ENCODE assay signal across 22 cellular contexts in genomic region chr4:152099061-152099425, GRCh38.
DNase-seq lines count a peak whose midpoint lies in the region; ATAC-seq, FAIRE-seq and TF ChIP-seq lines count a peak whose summit lies in the region.
"Had no signal": no experiment of that assay in that cellular context is flagged by ENCODE, and none has a peak within 500 bp of the region (broad histone marks: within the 10 kb centered on the region; RNA-seq: fewer than 3 reads in every experiment).

No MANE protein-coding gene starts in this region.

- no peak for FAIRE-seq in H1 (lab: Jason Lieb, UNC)
- FAIRE-seq: A204.1, islet of Langerhans had no signal

- no peak overlapping the region for H3K23ac ChIP-seq in H1 (ENCODE audit: insufficient read length)

- no peak overlapping the region for H2BK12ac ChIP-seq in H1 (ENCODE audit: low read depth, low read length)

- H2AK5ac ChIP-seq in H1 (ENCODE audit: low read depth, low read length): 0 out of 2 replicates have a peak overlapping the region, but pooled peaks have one; percentile 24

- POLR2A ChIA-PET in CD8-positive, alpha-beta T cell (lab: Charles Lee): interaction anchor here (3.0 kb wide), 1 partner anchor 23 kb away, joined by 12 read pairs; no protein-coding TSS in a partner anchor
- POLR2A ChIA-PET in WTC11 (lab: Charles Lee): no interaction called here
- POLR2A ChIA-PET in H1 (lab: Charles Lee; ENCODE audit: partially characterized antibody): no interaction called here

- no peak overlapping the region for H4K91ac ChIP-seq in H1 (replicated peaks; ENCODE audit: insufficient read length, low read length)

- CTCF ChIA-PET in CD8-positive, alpha-beta T cell (lab: Charles Lee): interaction anchor here (0.7 to 0.9 kb wide), 2 partner anchors 157 to 250 kb away, joined by 3 read pairs; no protein-coding TSS in a partner anchor
- CTCF ChIA-PET in WTC11 (lab: Charles Lee) (no interaction called here), H1 (lab: Charles Lee; ENCODE audit: partially characterized antibody) (interaction anchor here (1.0 to 2.3 kb wide), 2 partner anchors 9 to 83 kb away, joined by 3 to 7 read pairs; no protein-coding TSS in a partner anchor)

- no peaks in the 10 kb centered on the region for H3K9me3 ChIP-seq in CD8-positive, alpha-beta T cell (ENCODE audit: low read length)
- H3K9me3 ChIP-seq in H1 (ENCODE audit: insufficient read depth in 2 of 2, low read depth in 1 of 2, low read length in 1 of 2) (no peaks in the 10 kb centered on the region), GM23248 (ENCODE audit: low read depth) (no peaks in the 10 kb centered on the region)
- H3K9me3 ChIP-seq: heart left ventricle, SJCRH30 had no signal

- in situ Hi-C loops in GM23248 (cut with MboI): no loop called here

- no peak overlapping the region for H3K4me3 ChIP-seq in CD8-positive, alpha-beta T cell (ENCODE audit: low read depth, low read length)
- H3K4me3 ChIP-seq in H1 (ENCODE audit: extremely low read depth in 1 of 4, insufficient read depth in 2 of 4, low read depth in 3 of 4, low read length in 4 of 4) (no peak overlapping the region), GM23248 (no peak overlapping the region)
- H3K4me3 ChIP-seq: heart left ventricle, neural progenitor cell, SJCRH30 had no signal

- H3K27me3 Mint-ChIP-seq in CD8-positive, alpha-beta T cell (ENCODE audit: low read depth): no peaks in the 10 kb centered on the region
- no peaks in the 10 kb centered on the region; the same call in 1 of the 2 replicates for H3K27me3 Mint-ChIP-seq in WTC11 (ENCODE audit: low read depth)

- H3K4me2 ChIP-seq in H1 (ENCODE audit: insufficient read depth in 1 of 2, low read depth in 2 of 2, low read length in 2 of 2): no peak overlapping the region
- H3K4me2 ChIP-seq in GM23248 (ENCODE audit: unreplicated experiment): no peak overlapping the region
- H3K4me2 ChIP-seq: neural progenitor cell had no signal

- WGBS in H1 (ENCODE audit: extremely low coverage in 1 of 2, insufficient coverage in 1 of 2, insufficient read length in 1 of 2, insufficient replicate concordance in 2 of 2, low coverage in 1 of 2, low lambda C conversion rate in 2 of 2, missing lambda C conversion rate in 1 of 2), 2 experiments: 82% methylated on average over 6 of the region's 6 CpGs; no CpG with 5 or more reads in 1 of the 2 experiments
- 81% methylated on average over 6 of the region's 6 CpGs for WGBS in GM23248 (ENCODE audit: low coverage in 1 of 2, low lambda C conversion rate in 2 of 2, missing lambda C conversion rate in 2 of 2), 2 experiments

- no peaks in the 10 kb centered on the region for H3K79me1 ChIP-seq in H1 (ENCODE audit: low read depth, low read length)

- H4K8ac ChIP-seq in H1 (ENCODE audit: extremely low read depth, insufficient read depth, low read length): no peak overlapping the region; the same call in 1 of the 2 replicates

- no peak overlapping the region for H3K9ac ChIP-seq in H1 (replicated peaks in 1 of 4; ENCODE audit: extremely low read depth in 1 of 4, low read depth in 3 of 4, low read length in 3 of 4)
- no peak overlapping the region for H3K9ac ChIP-seq in GM23248
- H3K9ac ChIP-seq: neural progenitor cell had no signal

- H3K4me1 Mint-ChIP-seq in CD8-positive, alpha-beta T cell (ENCODE audit: low read depth): peaks cover 94% of the 10 kb centered on the region
- H3K4me1 Mint-ChIP-seq in WTC11: peaks cover 17% of the 10 kb centered on the region

- H2BK20ac ChIP-seq in H1 (ENCODE audit: low read length): no peak overlapping the region

- TF ChIP-seq POLR2A in H1 (IDR thresholded peaks at IDR 0.05; ENCODE audit: control extremely low read depth in 1 of 2, low read depth in 2 of 2, low read length in 2 of 2) (no peak), erythroblast (IDR thresholded peaks at IDR 0.05; ENCODE audit: low read length) (no peak)

- no peak overlapping the region for H2BK120ac ChIP-seq in H1 (replicated peaks; ENCODE audit: low read depth, low read length)

- H3F3A ChIP-seq in GM23248 (ENCODE audit: insufficient read depth): no peaks in the 10 kb centered on the region

- TF ChIP-seq RAD21 in H1 (IDR thresholded peaks at IDR 0.05 in 1 of 2, conservative IDR thresholded peaks at IDR 0.05 in 1 of 2; ENCODE audit: low read depth in 2 of 2, low read length in 2 of 2): no peak

- H3K27ac Mint-ChIP-seq in CD8-positive, alpha-beta T cell: peak overlapping the region; percentile 99
- 0 out of 2 replicates have a peak overlapping the region, but pooled peaks have one; percentile 34 for H3K27ac Mint-ChIP-seq in WTC11
- H3K27ac Mint-ChIP-seq: brain, neural progenitor cell had no signal

- no peak overlapping the region for H3K56ac ChIP-seq in H1 (replicated peaks; ENCODE audit: insufficient read length, low read depth, low read length)

- no peak for TF ChIP-seq CTCF in CD8-positive, alpha-beta T cell (IDR thresholded peaks at IDR 0.05)
- TF ChIP-seq CTCF in WTC11 (IDR thresholded peaks at IDR 0.05) (no peak), H1 (IDR thresholded peaks at IDR 0.05; ENCODE audit: control extremely low read depth in 1 of 3, insufficient read depth in 1 of 3, low read depth in 1 of 3, low read length in 3 of 3) (no peak)

- peak overlapping the region; percentile 80 for H3K27ac ChIP-seq in CD8-positive, alpha-beta T cell (ENCODE audit: low read depth, low read length)
- no peak overlapping the region for H3K27ac ChIP-seq in H1 (ENCODE audit: low read depth, low read length)
- no peak overlapping the region for H3K27ac ChIP-seq in GM23248
- H3K27ac ChIP-seq: neural progenitor cell, SJCRH30 had no signal

- TF ChIP-seq EP300 in H1 (IDR thresholded peaks at IDR 0.05; ENCODE audit: borderline replicate concordance in 1 of 2, low read depth in 2 of 2, low read length in 2 of 2): no peak

- no peak overlapping the region; the same call in 1 of the 2 replicates for H2BK5ac ChIP-seq in H1 (ENCODE audit: low read depth, low read length)

- intact Hi-C loops in CD8-positive, alpha-beta T cell (cut with DNase I, micrococcal nuclease): loop anchor here in 1 of 2 experiments (10.0 kb wide), 1 partner anchor 1084 kb away; the partner anchor contains the start of gene LRBA

- H4K5ac ChIP-seq in H1 (ENCODE audit: insufficient read length, low read depth, low read length): no peak overlapping the region

- no peak overlapping the region for H2BK15ac ChIP-seq in H1 (ENCODE audit: low read length)

- no peaks in the 10 kb centered on the region for H3K9me3 Mint-ChIP-seq in CD8-positive, alpha-beta T cell
- no peaks in the 10 kb centered on the region for H3K9me3 Mint-ChIP-seq in WTC11
- H3K9me3 Mint-ChIP-seq: brain, neural progenitor cell had no signal

- no peaks in the 10 kb centered on the region for H3K27me3 ChIP-seq in CD8-positive, alpha-beta T cell (ENCODE audit: insufficient read depth, low read length)
- H3K27me3 ChIP-seq in H1 (replicated peaks in 1 of 4; ENCODE audit: control insufficient read depth in 3 of 4, extremely low read depth in 1 of 4, insufficient read depth in 3 of 4, low read length in 3 of 4): no peaks in the 10 kb centered on the region
- H3K27me3 ChIP-seq in GM23248 (replicated peaks; ENCODE audit: insufficient read depth): no peaks in the 10 kb centered on the region
- H3K27me3 ChIP-seq: heart left ventricle, neural progenitor cell, SJCRH30 had no signal

- H4K20me1 ChIP-seq in H1 (replicated peaks in 1 of 2; ENCODE audit: control insufficient read depth in 1 of 2, insufficient read depth in 2 of 2, low read length in 2 of 2) (no peaks in the 10 kb centered on the region), GM23248 (ENCODE audit: insufficient read depth) (no peaks in the 10 kb centered on the region)

- no peaks in the 10 kb centered on the region for H3K23me2 ChIP-seq in H1 (ENCODE audit: low read depth, low read length)

- DNase-seq in NCI-H2029 (lab: John Stamatoyannopoulos, UW) (peak; percentile 46), NCI-H2029 treated with DMSO at 0.1 percent for 48 hours (lab: John Stamatoyannopoulos, UW) (no peak), WTC11 (ENCODE audit: low spot score) (no peak), H1 (ENCODE audit: low read depth in 1 of 2, low spot score in 2 of 2) (no peak), erythroblast (lab: John Stamatoyannopoulos, UW) (no peak), GM23248 (no peak), NCI-H524 (lab: John Stamatoyannopoulos, UW) (no peak)
- no peak for DNase-seq in CD8-positive, alpha-beta T cell
- DNase-seq: activated CD4-positive, alpha-beta T cell treated with anti-CD3 and anti-CD28 coated beads, Interleukin-2, amount 50 U/mL, for 48 hours; activated effector memory CD4-positive, alpha-beta T cell treated with anti-CD3 and anti-CD28 coated beads, Interleukin-2, amount 50 U/mL, for 16 hours; EL; heart left ventricle; mammary epithelial cell; NCI-H526; PC-3; SJCRH30; stimulated activated CD4-positive, alpha-beta T cell treated with anti-CD3 and anti-CD28 coated beads, Interleukin-12 subunit alpha, Interleukin-12 subunit beta, amount 100 ng/mL, for 4 hours; stimulated activated naive CD4-positive, alpha-beta T cell treated with Interleukin-2 at 50 U/mL for 16 hours had no signal

- H3K79me2 ChIP-seq in H1 (ENCODE audit: control insufficient read depth in 1 of 2, insufficient read depth in 2 of 2, low read length in 2 of 2) (no peaks in the 10 kb centered on the region), GM23248 (ENCODE audit: insufficient read depth) (no peaks in the 10 kb centered on the region)

- no peaks in the 10 kb centered on the region for H3K9me2 ChIP-seq in GM23248 (ENCODE audit: insufficient read depth)

- no peak for ATAC-seq in CD8-positive, alpha-beta T cell
- no peak for ATAC-seq in WTC11
- ATAC-seq: heart left ventricle, PC-3 had no signal

- H3K4me3 Mint-ChIP-seq in CD8-positive, alpha-beta T cell: peak overlapping the region; percentile 21
- H3K4me3 Mint-ChIP-seq in WTC11: no peak overlapping the region
- H3K4me3 Mint-ChIP-seq: brain, neural progenitor cell had no signal

- no peak overlapping the region for H3K18ac ChIP-seq in H1 (ENCODE audit: extremely low read depth, low read length)

- peaks cover 14% of the 10 kb centered on the region for H3K36me3 Mint-ChIP-seq in CD8-positive, alpha-beta T cell
- no peaks in the 10 kb centered on the region for H3K36me3 Mint-ChIP-seq in WTC11
- H3K36me3 Mint-ChIP-seq: brain, neural progenitor cell had no signal

- H2AFZ ChIP-seq in H1 (ENCODE audit: low read length) (no peak overlapping the region), GM23248 (no peak overlapping the region)
- H2AFZ ChIP-seq: neural progenitor cell had no signal

- peaks cover 91% of the 10 kb centered on the region for H3K4me1 ChIP-seq in CD8-positive, alpha-beta T cell (ENCODE audit: insufficient read depth, low read length)
- H3K4me1 ChIP-seq in H1 (replicated peaks in 1 of 4; ENCODE audit: control insufficient read depth in 3 of 4, insufficient read depth in 4 of 4, low read length in 3 of 4) (peaks cover 0 to 3% (median 0%) of the 10 kb centered on the region in 4 experiments; a peak in 2 of 7 replicates), GM23248 (ENCODE audit: insufficient read depth) (peaks cover 20% of the 10 kb centered on the region)
- H3K4me1 ChIP-seq: neural progenitor cell, SJCRH30 had no signal

- H3K14ac ChIP-seq in H1 (ENCODE audit: insufficient read length): no peak overlapping the region

- no peaks in the 10 kb centered on the region for H3K36me3 ChIP-seq in CD8-positive, alpha-beta T cell (ENCODE audit: insufficient read depth, low read length)
- no peaks in the 10 kb centered on the region for H3K36me3 ChIP-seq in H1 (ENCODE audit: control insufficient read depth in 2 of 4, insufficient read depth in 4 of 4, low read length in 3 of 4)
- H3K36me3 ChIP-seq in GM23248 (ENCODE audit: low read depth): no peaks in the 10 kb centered on the region
- H3K36me3 ChIP-seq: heart left ventricle, neural progenitor cell, SJCRH30 had no signal

- H3K4ac ChIP-seq in H1 (replicated peaks; ENCODE audit: insufficient read length, low read depth, low read length): no peak overlapping the region
